9 cellular contexts compared by ENCODE assay signal in genomic region chr5:76787237-76787636, GRCh38. TPM values are rescaled to one million over a fixed set of nuclear protein-coding genes. Genes with fewer than 3 reads are reported as not detected.
DNase-seq lines count a peak whose midpoint lies in the region; ATAC-seq, FAIRE-seq and TF ChIP-seq lines count a peak whose summit lies in the region.
"Had no signal": no experiment of that assay in that cellular context is flagged by ENCODE, and none has a peak within 500 bp of the region (broad histone marks: within the 10 kb centered on the region; RNA-seq: fewer than 3 reads in every experiment).

No MANE protein-coding gene starts in this region.

- H3K27me3 ChIP-seq in Caco-2 (replicated peaks; ENCODE audit: control insufficient read depth, insufficient read depth, low read length) (no peaks in the 10 kb centered on the region), H1 (replicated peaks in 1 of 4; ENCODE audit: control insufficient read depth in 3 of 4, extremely low read depth in 1 of 4, insufficient read depth in 3 of 4, low read length in 3 of 4) (no peaks in the 10 kb centered on the region), BE2C (peaks cover 12% of the 10 kb centered on the region)

- peaks cover 19% of the 10 kb centered on the region for H3K9me3 Mint-ChIP-seq in Caco-2 (ENCODE audit: unreplicated experiment)
- H3K9me3 Mint-ChIP-seq: dendritic cell treated with granulocyte-macrophage colony-stimulating factor and Interleukin-4, amounts not matched to agents 40 ng/mL and 50 ng/mL, for 4 days had no signal

- H3K9me3 ChIP-seq in Caco-2 = peaks cover 19% of the 10 kb centered on the region; the same call in 1 of the 2 replicates
- H3K9me3 ChIP-seq in H1 (ENCODE audit: insufficient read depth in 2 of 2, low read depth in 1 of 2, low read length in 1 of 2) = no peaks in the 10 kb centered on the region; a peak in 1 of 4 replicates
- H3K9me3 ChIP-seq in mucosa of descending colon = no peaks in the 10 kb centered on the region
- H3K9me3 ChIP-seq in BE2C = no peaks in the 10 kb centered on the region

- FAIRE-seq in H1 (lab: Jason Lieb, UNC) (no peak), D721Med (lab: Jason Lieb, UNC) (no peak)

- H3K27ac Mint-ChIP-seq in Caco-2 (ENCODE audit: unreplicated experiment) = peak overlapping the region; percentile 85
- H3K27ac Mint-ChIP-seq: dendritic cell treated with granulocyte-macrophage colony-stimulating factor and Interleukin-4, amounts not matched to agents 40 ng/mL and 50 ng/mL, for 4 days had no signal

- WGBS in H1 (ENCODE audit: extremely low coverage in 1 of 2, insufficient coverage in 1 of 2, insufficient read length in 1 of 2, insufficient replicate concordance in 2 of 2, low coverage in 1 of 2, low lambda C conversion rate in 2 of 2, missing lambda C conversion rate in 1 of 2), 2 experiments = 86% methylated on average over 2 of the region's 2 CpGs; no CpG with 5 or more reads in 1 of the 2 experiments

- H3K36me3 ChIP-seq in Caco-2 (ENCODE audit: control insufficient read depth, insufficient read depth, low read length) (no peaks in the 10 kb centered on the region), H1 (ENCODE audit: control insufficient read depth in 2 of 4, insufficient read depth in 4 of 4, low read length in 3 of 4) (no peaks in the 10 kb centered on the region), mucosa of descending colon (ENCODE audit: low read depth) (no peaks in the 10 kb centered on the region), BE2C (no peaks in the 10 kb centered on the region)

- H2BK5ac ChIP-seq in H1 (ENCODE audit: low read depth, low read length) = no peak overlapping the region

- peaks cover 12% of the 10 kb centered on the region for H3K36me3 Mint-ChIP-seq in Caco-2 (ENCODE audit: insufficient read depth, unreplicated experiment)

- TF ChIP-seq POLR2A in H1 (IDR thresholded peaks at IDR 0.05; ENCODE audit: control extremely low read depth in 1 of 2, low read depth in 2 of 2, low read length in 2 of 2) = no peak

- H4K91ac ChIP-seq in H1 (replicated peaks; ENCODE audit: insufficient read length, low read length) = no peak overlapping the region

- H4K5ac ChIP-seq in H1 (ENCODE audit: insufficient read length, low read depth, low read length) = no peak overlapping the region

- no peak overlapping the region for H3K14ac ChIP-seq in H1 (ENCODE audit: insufficient read length)

- H4K20me1 ChIP-seq in H1 (replicated peaks in 1 of 2; ENCODE audit: control insufficient read depth in 1 of 2, insufficient read depth in 2 of 2, low read length in 2 of 2) = no peaks in the 10 kb centered on the region

- no peaks in the 10 kb centered on the region for H3K79me2 ChIP-seq in H1 (ENCODE audit: control insufficient read depth in 1 of 2, insufficient read depth in 2 of 2, low read length in 2 of 2)

- H3K4me2 ChIP-seq in H1 (ENCODE audit: insufficient read depth in 1 of 2, low read depth in 2 of 2, low read length in 2 of 2) = no peak overlapping the region

- no peak for TF ChIP-seq CTCF in Caco-2 (IDR thresholded peaks at IDR 0.05; ENCODE audit: insufficient read depth in 1 of 2, low read depth in 1 of 2, low read length in 1 of 2, severe bottlenecking in 1 of 2, unreplicated experiment in 1 of 2)
- no peak for TF ChIP-seq CTCF in H1 (IDR thresholded peaks at IDR 0.05; ENCODE audit: control extremely low read depth in 1 of 3, insufficient read depth in 1 of 3, low read depth in 1 of 3, low read length in 3 of 3)
- no peak for TF ChIP-seq CTCF in mucosa of descending colon (IDR thresholded peaks at IDR 0.05)
- TF ChIP-seq CTCF in BE2C (IDR thresholded peaks at IDR 0.05; ENCODE audit: low read depth, low read length) = no peak
- no peak for TF ChIP-seq CTCF in D721Med (IDR thresholded peaks at IDR 0.05; ENCODE audit: insufficient read depth, missing control alignments)

- ATAC-seq in mucosa of descending colon = peak; percentile 39
- ATAC-seq in HG03460 (IDR thresholded peaks at IDR 0.05; ENCODE audit: unreplicated experiment) = no peak

- peaks cover 43% of the 10 kb centered on the region for H3K4me1 Mint-ChIP-seq in Caco-2 (ENCODE audit: low read depth, unreplicated experiment)

- H3K27me3 Mint-ChIP-seq in Caco-2 (ENCODE audit: insufficient read depth, unreplicated experiment) = no peaks in the 10 kb centered on the region
- H3K27me3 Mint-ChIP-seq: dendritic cell treated with granulocyte-macrophage colony-stimulating factor and Interleukin-4, amounts not matched to agents 40 ng/mL and 50 ng/mL, for 4 days had no signal

- H2BK12ac ChIP-seq in H1 (ENCODE audit: low read depth, low read length) = no peak overlapping the region

- H3K9ac ChIP-seq in H1 (replicated peaks in 1 of 4; ENCODE audit: extremely low read depth in 1 of 4, low read depth in 3 of 4, low read length in 3 of 4) = no peak overlapping the region

- no peak overlapping the region for H2BK15ac ChIP-seq in H1 (ENCODE audit: low read length)

- no peak overlapping the region for H4K8ac ChIP-seq in H1 (ENCODE audit: extremely low read depth, insufficient read depth, low read length)

- CTCF ChIA-PET in Caco-2 (lab: Charles Lee) (no interaction called here), H1 (lab: Charles Lee; ENCODE audit: partially characterized antibody) (interaction anchor here (1.2 to 2.1 kb wide), 3 partner anchors 12 to 118 kb away, joined by 3 to 7 read pairs (median 4); partner anchors contain the start of gene F2RL1)

- no peak overlapping the region for H3K23ac ChIP-seq in H1 (ENCODE audit: insufficient read length)

- no peak overlapping the region for H3K4me3 ChIP-seq in Caco-2 (ENCODE audit: low read depth, low read length)
- H3K4me3 ChIP-seq in H1 (ENCODE audit: extremely low read depth in 1 of 4, insufficient read depth in 2 of 4, low read depth in 3 of 4, low read length in 4 of 4) = no peak overlapping the region
- H3K4me3 ChIP-seq in mucosa of descending colon = no peak overlapping the region
- no peak overlapping the region for H3K4me3 ChIP-seq in BE2C (ENCODE audit: low read depth, low read length)

- no peak for TF ChIP-seq RAD21 in H1 (IDR thresholded peaks at IDR 0.05 in 1 of 2, conservative IDR thresholded peaks at IDR 0.05 in 1 of 2; ENCODE audit: low read depth in 2 of 2, low read length in 2 of 2)

- no peak for TF ChIP-seq EP300 in H1 (IDR thresholded peaks at IDR 0.05; ENCODE audit: borderline replicate concordance in 1 of 2, low read depth in 2 of 2, low read length in 2 of 2)

- no peaks in the 10 kb centered on the region for H3K79me1 ChIP-seq in H1 (ENCODE audit: low read depth, low read length)

- H2BK20ac ChIP-seq in H1 (ENCODE audit: low read length) = no peak overlapping the region

- peak overlapping the region; percentile 65 for H3K4ac ChIP-seq in H1 (replicated peaks; ENCODE audit: insufficient read length, low read depth, low read length)

- H3K27ac ChIP-seq in H1 (ENCODE audit: low read depth, low read length) = no peak overlapping the region

- H3K4me1 ChIP-seq in Caco-2 = peaks cover 48% of the 10 kb centered on the region
- H3K4me1 ChIP-seq in H1 (replicated peaks in 1 of 4; ENCODE audit: control insufficient read depth in 3 of 4, insufficient read depth in 4 of 4, low read length in 3 of 4) = peaks cover 0 to 8% (median 3%) of the 10 kb centered on the region in 4 experiments; a peak in 4 of 7 replicates
- H3K4me1 ChIP-seq in mucosa of descending colon (ENCODE audit: low read depth) = peaks cover 23% of the 10 kb centered on the region
- no peaks in the 10 kb centered on the region for H3K4me1 ChIP-seq in BE2C

- H2BK120ac ChIP-seq in H1 (replicated peaks; ENCODE audit: low read depth, low read length) = peak overlapping the region; percentile 45

- POLR2A ChIA-PET in Caco-2 (lab: Charles Lee) (interaction anchor here (0.6 kb wide), 1 partner anchor 38 kb away, joined by 7 read pairs; no protein-coding TSS in a partner anchor), H1 (lab: Charles Lee; ENCODE audit: partially characterized antibody) (interaction anchor here (6.6 kb wide), 1 partner anchor 21 kb away, joined by 35 read pairs; no protein-coding TSS in a partner anchor)

- no peak overlapping the region for H2AK5ac ChIP-seq in H1 (ENCODE audit: low read depth, low read length)

- DNase-seq in Caco-2 (peak; percentile 53 to 72), NCI-H774 (lab: John Stamatoyannopoulos, UW) (peak; percentile 6), H1 (ENCODE audit: low read depth in 1 of 2, low spot score in 2 of 2) (no peak), mucosa of descending colon (peak in 1 of 3 donors; percentile 38), BE2C (no peak), D721Med (ENCODE audit: insufficient read length, low spot score) (no peak), NOMO-1 treated with dmso at 0.1 percent for 144 hours (lab: John Stamatoyannopoulos, UW; ENCODE audit: unreplicated experiment) (no peak)

- no peaks in the 10 kb centered on the region for H3K23me2 ChIP-seq in H1 (ENCODE audit: low read depth, low read length)

- no TSS peak for BruUV-seq in Caco-2 (replicated peaks; lab: Mats Ljungman, UMichigan)

- H2AFZ ChIP-seq in H1 (ENCODE audit: low read length) = no peak overlapping the region

- intact Hi-C loops in Caco-2 (cut with micrococcal nuclease; ENCODE audit: unreplicated experiment) = no loop called here
- intact Hi-C loops in mucosa of descending colon (cut with DNase I, micrococcal nuclease) = no loop called here

- peak overlapping the region; percentile 2 for H3K4me3 Mint-ChIP-seq in Caco-2 (ENCODE audit: unreplicated experiment)
- H3K4me3 Mint-ChIP-seq: dendritic cell treated with granulocyte-macrophage colony-stimulating factor and Interleukin-4, amounts not matched to agents 40 ng/mL and 50 ng/mL, for 4 days had no signal

- H3K56ac ChIP-seq in H1 (replicated peaks; ENCODE audit: insufficient read length, low read depth, low read length) = no peak overlapping the region

- no peak overlapping the region for H3K18ac ChIP-seq in H1 (ENCODE audit: extremely low read depth, low read length)

TF ChIP-seq in H1, 55 proteins besides CTCF, POLR2A, EP300 and RAD21 (continues in another document):
- no peak for TF ChIP-seq RBBP5 (IDR thresholded peaks at IDR 0.05; ENCODE audit: borderline replicate concordance, low read depth, low read length)
- no peak for TF ChIP-seq BCL11A (IDR thresholded peaks at IDR 0.05; ENCODE audit: low read depth in 2 of 2, low read length in 2 of 2)
- TF ChIP-seq NRF1 (IDR thresholded peaks at IDR 0.05; ENCODE audit: low read depth, low read length) = no peak
- no peak for TF ChIP-seq SUZ12 (IDR thresholded peaks at IDR 0.05; ENCODE audit: low read length)

RNA-seq across cellular contexts. Expression of gene F2RL1, which starts 31.6 kb away (rescaled TPM):
- 50.0 and 51.8 TPM in 2 replicates for total RNA-seq in Caco-2 (2022)
- 23.2 and 23.5 TPM in 2 replicates for total RNA-seq in H1 (2021; fragmentation: NEBNext Ultra II Directional; extraction: Animal tissue kit (Norgen Biotek cat#: 25700))
- polyA plus RNA-seq in H1 (2011; rRNA removed) = 18.5 and 26.6 TPM in 2 replicates
- 27.9 TPM for polyA plus RNA-seq in H1 (2011; cell fraction: cytosol; rRNA removed)
- polyA plus RNA-seq in H1 (2011; cell fraction: nucleus; rRNA removed) = 13.0 TPM
- polyA plus RNA-seq in H1 (2012, experiment 1 of 2) = 21.7 to 29.2 TPM (median 25.5 TPM) in 4 replicates
- 8.2 TPM for polyA plus RNA-seq in H1 (2012, experiment 2 of 2)
- 35.2 TPM for polyA plus RNA-seq in H1 (2013, experiment 1 of 2)
- 36.8 TPM for polyA plus RNA-seq in H1 (2013, experiment 2 of 2)
- polyA minus RNA-seq in H1 (2011; rRNA and poly(A)+ RNA removed) = 63.7 and 96.8 TPM in 2 replicates
- polyA minus RNA-seq in H1 (2011; cell fraction: cytosol; rRNA and poly(A)+ RNA removed) = 16.1 TPM
- 14.8 TPM for polyA minus RNA-seq in H1 (2011; cell fraction: nucleus; rRNA and poly(A)+ RNA removed)
- total RNA-seq in mucosa of descending colon = 100 to 1,000 TPM in 2 of 3 donors, 10 to 100 TPM in 1; 58.1 to 177 (median 128) TPM
- polyA plus RNA-seq in BE2C (2012; ENCODE audit: insufficient read depth, insufficient read length, low read depth) = not detected

Comparison
In these comparisons a context has a peak if more than half of its experiments do, and no peak if none do; other contexts are left out.
1. DNase-seq: peak in Caco-2 (2 of 2) and NCI-H774 (single experiment); none in H1 (0 of 2), BE2C (single experiment), D721Med (single experiment) and NOMO-1 treated with dmso at 0.1 percent for 144 hours (single experiment).